Comparison of ENCODE assay signal across 14 cellular contexts in the genomic region with DNA sequence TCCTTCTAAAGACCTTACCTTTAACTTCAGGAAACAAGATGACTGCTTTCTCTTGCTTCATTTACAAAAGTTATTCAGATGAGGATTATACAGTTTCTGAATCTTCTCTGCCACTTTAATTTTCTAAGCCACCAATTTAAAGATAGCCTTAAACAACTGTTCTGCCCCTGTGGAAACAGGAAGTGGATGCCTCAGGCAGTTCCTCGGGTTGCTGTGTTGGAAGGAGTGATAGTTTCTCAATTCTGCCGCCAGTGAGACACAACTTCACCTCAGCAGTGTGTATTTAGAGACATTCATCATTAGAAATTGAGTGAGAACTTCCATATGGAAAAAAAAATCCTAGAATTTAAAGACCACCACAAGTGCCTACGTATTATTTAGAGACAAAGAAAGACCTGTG.
A peak's percentile ranks its signal among the peaks of the same experiment; 100 is the strongest.
DNase-seq lines count a peak whose midpoint lies in the region; TF ChIP-seq lines count a peak whose summit lies in the region.
"Had no signal": no experiment of that assay in that cellular context is flagged by ENCODE, and none has a peak within 500 bp of the region (broad histone marks: within the 10 kb centered on the region; RNA-seq: fewer than 3 reads in every experiment).

No MANE protein-coding gene starts in this region.

- H3K27ac Mint-ChIP-seq in H9 = no peak overlapping the region
- H3K27ac Mint-ChIP-seq: effector memory CD8-positive, alpha-beta T cell; nephron had no signal

- DNase-seq in KBM-7 (peak; percentile 4), SK-N-MC (ENCODE audit: low read depth, low spot score) (peak; percentile 98), fibroblast of pulmonary artery (ENCODE audit: low read depth) (peak; percentile 42), vagina (ENCODE audit: extremely low spot score in 2 of 2) (no peak), NCI-H1436 treated with DMSO at 0.1 percent for 48 hours (lab: John Stamatoyannopoulos, UW) (no peak), NK-92 (lab: John Stamatoyannopoulos, UW; ENCODE audit: unreplicated experiment) (no peak), H9 (no peak)
- DNase-seq: activated gamma-delta T cell treated with Interleukin-2 at 50 U/mL for 16 hours; brain microvascular endothelial cell; effector memory CD8-positive, alpha-beta T cell; heart left ventricle; left colon; Peyer's patch had no signal

- H3K27ac ChIP-seq in SK-N-MC (peak overlapping the region; percentile 91), vagina (peak overlapping the region; percentile 19), H9 (ENCODE audit: insufficient read length, low read depth, low read length) (no peak overlapping the region)
- H3K27ac ChIP-seq: brain microvascular endothelial cell, heart left ventricle, Peyer's patch had no signal

- H4K8ac ChIP-seq in H9 (replicated peaks; ENCODE audit: insufficient read length, low read depth, low read length) = no peak overlapping the region

- no peak overlapping the region for H3K23ac ChIP-seq in H9 (ENCODE audit: insufficient read length, low read depth, low read length)

- H3K4ac ChIP-seq in H9 (ENCODE audit: low read depth, low read length) = no peak overlapping the region

- H3K18ac ChIP-seq in H9 (ENCODE audit: insufficient read length, low read depth, low read length) = no peak overlapping the region

- TF ChIP-seq CTCF in fibroblast of pulmonary artery (IDR thresholded peaks at IDR 0.05; ENCODE audit: low read length, missing control alignments) = no peak
- no peak for TF ChIP-seq CTCF in vagina (IDR thresholded peaks at IDR 0.05)
- no peak for TF ChIP-seq CTCF in H9 (conservative IDR thresholded peaks at IDR 0.05)

- H3K4me2 ChIP-seq in H9 (ENCODE audit: insufficient read depth, insufficient read length, low read length) = no peak overlapping the region

- H2AK5ac ChIP-seq in H9 (ENCODE audit: insufficient read length, low read length) = no peak overlapping the region

- H3K9me3 Mint-ChIP-seq in H9 = no peaks in the 10 kb centered on the region
- H3K9me3 Mint-ChIP-seq: nephron had no signal

- no peak overlapping the region for H3K14ac ChIP-seq in H9 (ENCODE audit: insufficient read depth, low read length)

- no peak overlapping the region for H2BK20ac ChIP-seq in H9 (ENCODE audit: low read depth, low read length, poor library complexity, severe bottlenecking)

- no peaks in the 10 kb centered on the region for H3K23me2 ChIP-seq in H9 (ENCODE audit: insufficient read length, low read depth, low read length, poor library complexity, severe bottlenecking)

- no peak overlapping the region for H2BK12ac ChIP-seq in H9 (ENCODE audit: insufficient read length, low read depth, low read length)

- no peak overlapping the region for H3T11ph ChIP-seq in H9 (ENCODE audit: low read length)

- no peaks in the 10 kb centered on the region for H3K79me1 ChIP-seq in H9 (ENCODE audit: insufficient read depth, low read depth, low read length, poor library complexity, severe bottlenecking)

- in situ Hi-C loops in KBM-7 (cut with MboI; ENCODE audit: low pct_unique_long_range_greater_than_20kb, low sequenced_read_pairs) = no loop called here

- no peaks in the 10 kb centered on the region for H3K9me3 ChIP-seq in SK-N-MC (ENCODE audit: low read depth, low read length)
- no peaks in the 10 kb centered on the region for H3K9me3 ChIP-seq in vagina
- H3K9me3 ChIP-seq in H9 (ENCODE audit: control insufficient read depth, low read depth, low read length) = no peaks in the 10 kb centered on the region
- H3K9me3 ChIP-seq: heart left ventricle, Peyer's patch had no signal

- no peak for TF ChIP-seq POLR2A in vagina (IDR thresholded peaks at IDR 0.05)

- WGBS in H9 (ENCODE audit: extremely low coverage, insufficient read length, low lambda C conversion rate) = no CpG with 5 or more reads among the region's 3 CpGs

- no peaks in the 10 kb centered on the region for H3K27me3 ChIP-seq in vagina
- no peaks in the 10 kb centered on the region for H3K27me3 ChIP-seq in H9 (ENCODE audit: insufficient read depth, low read length)
- H3K27me3 ChIP-seq: brain microvascular endothelial cell, heart left ventricle, Peyer's patch had no signal

- H2BK120ac ChIP-seq in H9 (ENCODE audit: low read depth, low read length, poor library complexity, severe bottlenecking) = no peak overlapping the region

- H3K36me3 ChIP-seq in SK-N-MC (ENCODE audit: insufficient read depth, low read length) = no peaks in the 10 kb centered on the region
- H3K36me3 ChIP-seq in vagina = no peaks in the 10 kb centered on the region
- H3K36me3 ChIP-seq: brain microvascular endothelial cell, heart left ventricle, Peyer's patch had no signal

- H4K5ac ChIP-seq in H9 (ENCODE audit: insufficient read length, low read depth, low read length) = no peak overlapping the region

- H3K4me3 ChIP-seq in SK-N-MC (peak overlapping the region; percentile 59), fibroblast of pulmonary artery (replicated peaks; ENCODE audit: low read depth, low read length) (no peak overlapping the region), vagina (no peak overlapping the region)
- H3K4me3 ChIP-seq: heart left ventricle, Peyer's patch had no signal

- H3K4me3 Mint-ChIP-seq in H9 = no peak overlapping the region
- H3K4me3 Mint-ChIP-seq: effector memory CD8-positive, alpha-beta T cell; nephron had no signal

- no peaks in the 10 kb centered on the region for H3K36me3 Mint-ChIP-seq in H9 (ENCODE audit: insufficient read depth in 1 of 3, low read depth in 3 of 3)

- no peaks in the 10 kb centered on the region for H3K79me2 ChIP-seq in H9 (ENCODE audit: insufficient read depth, low read length)

- no peak overlapping the region for H3K56ac ChIP-seq in H9 (ENCODE audit: insufficient read length, low read depth, low read length)

- no peaks in the 10 kb centered on the region for H4K20me1 ChIP-seq in H9 (ENCODE audit: control insufficient read depth, insufficient read depth, insufficient read length)

- intact Hi-C loops in vagina (cut with DNase I) = no loop called here

- H3K4me1 Mint-ChIP-seq in H9 = peaks cover 23 to 25% of the 10 kb centered on the region in 2 experiments

- no peak overlapping the region for H4K91ac ChIP-seq in H9 (ENCODE audit: insufficient read length, low read depth, low read length)

- H2BK15ac ChIP-seq in H9 (ENCODE audit: low read depth, low read length) = no peak overlapping the region

- no peaks in the 10 kb centered on the region for H3K27me3 Mint-ChIP-seq in H9 (ENCODE audit: low read depth)
- H3K27me3 Mint-ChIP-seq: effector memory CD8-positive, alpha-beta T cell had no signal

- H2BK5ac ChIP-seq in H9 (ENCODE audit: insufficient read length, low read length) = no peak overlapping the region

- H3K9ac ChIP-seq in SK-N-MC (ENCODE audit: insufficient read length) (no peak overlapping the region), H9 (ENCODE audit: extremely low read depth, insufficient read length, low read length) (no peak overlapping the region)

- H2AFZ ChIP-seq in H9 (ENCODE audit: low read length) = no peak overlapping the region

- no peaks in the 10 kb centered on the region for H3K4me1 ChIP-seq in vagina
- H3K4me1 ChIP-seq in H9 (ENCODE audit: insufficient read depth, low read length) = 0 out of 2 replicates have a peak, but pooled peaks cover 2% of the 10 kb centered on the region
- H3K4me1 ChIP-seq: Peyer's patch had no signal

Comparison
In these comparisons a context has a peak if more than half of its experiments do, and no peak if none do; other contexts are left out.
1. DNase-seq: peak in KBM-7 (single experiment), SK-N-MC (single experiment) and fibroblast of pulmonary artery (single experiment); none in vagina (0 of 2), NCI-H1436 treated with DMSO at 0.1 percent for 48 hours (single experiment), NK-92 (single experiment) and H9 (single experiment).